8 cellular contexts compared by ENCODE assay signal in the genomic region with DNA sequence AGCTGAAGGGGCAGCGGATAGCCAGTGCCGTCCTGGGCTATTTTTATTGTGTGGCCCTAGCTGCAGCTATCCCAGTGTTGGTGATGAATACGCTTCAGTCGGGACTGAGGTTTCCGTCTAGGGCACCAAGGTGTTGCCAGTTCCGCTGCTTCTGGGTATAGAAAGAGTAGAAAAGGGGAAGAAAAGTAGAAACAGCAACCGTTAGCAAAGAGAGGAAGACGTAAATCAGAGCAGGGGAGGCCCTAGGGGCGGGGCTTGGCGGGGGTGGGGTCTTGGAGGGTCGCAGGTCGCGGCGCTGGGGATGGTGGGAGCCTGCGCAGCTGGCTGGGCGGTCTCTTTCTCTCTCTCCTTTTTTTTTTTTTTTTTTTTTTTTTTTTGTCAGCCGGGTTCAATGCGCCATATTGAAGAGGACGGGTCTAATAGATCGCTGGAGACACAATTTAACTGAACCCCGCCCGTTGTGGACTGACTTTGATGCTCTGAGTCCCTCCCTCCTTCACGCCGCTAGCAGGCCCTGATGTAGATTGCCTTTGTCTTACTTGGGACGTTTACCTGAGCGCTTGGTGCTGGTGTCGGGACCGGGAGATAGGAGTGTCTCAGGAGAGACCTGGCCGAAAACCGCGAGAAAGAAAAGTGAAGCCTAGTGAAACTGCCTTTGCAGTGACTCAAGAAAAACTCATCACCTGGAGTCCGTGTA.
DNase-seq lines count a peak whose midpoint lies in the region; ATAC-seq lines count a peak whose summit lies in the region.

No MANE protein-coding gene starts in this region.

- ATAC-seq in HG03045 (IDR thresholded peaks at IDR 0.05; ENCODE audit: unreplicated experiment) (peak; percentile 60), HG02885 (IDR thresholded peaks at IDR 0.05; ENCODE audit: poor library complexity, unreplicated experiment) (no peak), HG03520 (IDR thresholded peaks at IDR 0.05; ENCODE audit: unreplicated experiment) (no peak)

- DNase-seq in COR-L47 (lab: John Stamatoyannopoulos, UW) (peak; percentile 60), globus pallidus (ENCODE audit: low spot score) (peak; percentile 51), GM19240 (ENCODE audit: insufficient read length, low spot score) (no peak)
- peak; percentile 78 for DNase-seq in activated CD4-positive, alpha-beta T cell treated with anti-CD3 and anti-CD28 coated beads, Interleukin-2, amount 50 U/mL, for 1 hour
- DNase-seq in stimulated activated CD4-positive, alpha-beta T cell treated with anti-CD3 and anti-CD28 coated beads, Interleukin-4, amount 100 ng/mL, for 24 hours = peak; percentile 71
